In genomic region chr11:65384301-65384889, GRCh38 we compare ENCODE assay signal across 9 cellular contexts. TPM values are rescaled to one million over a fixed set of nuclear protein-coding genes. Genes with fewer than 3 reads are reported as not detected.
DNase-seq lines count a peak whose midpoint lies in the region; ATAC-seq and TF ChIP-seq lines count a peak whose summit lies in the region.
"Had no signal": no experiment of that assay in that cellular context is flagged by ENCODE, and none has a peak within 500 bp of the region (broad histone marks: within the 10 kb centered on the region; RNA-seq: fewer than 3 reads in every experiment).

No MANE protein-coding gene starts in this region.

- H3K27ac ChIP-seq in SK-N-SH (ENCODE audit: low read depth in 2 of 2, low read length in 1 of 2) (peak overlapping the region; percentile 8 to 99; a peak in 3 of 4 replicates), subcutaneous abdominal adipose tissue (ENCODE audit: low read depth, low read length) (peak overlapping the region; percentile 100)

- H3K9ac ChIP-seq in SK-N-SH (no peak overlapping the region), adipocyte (ENCODE audit: low read length) (peak overlapping the region; percentile 83), subcutaneous abdominal adipose tissue (ENCODE audit: low read length in 5 of 5) (peak overlapping the region; percentile 57 to 99 (median 87))

- H3K27ac Mint-ChIP-seq in immature natural killer cell = peak overlapping the region; percentile 99 to 100 (median 100)

- WGBS in SK-N-SH (ENCODE audit: low lambda C conversion rate) = 75% methylated on average over 7 of the region's 8 CpGs

- TF ChIP-seq EP300 in SK-N-SH (IDR thresholded peaks at IDR 0.05; ENCODE audit: borderline replicate concordance in 1 of 2, low read depth in 1 of 2, low read length in 1 of 2) = no peak

- H3K4me2 ChIP-seq in SK-N-SH = 0 out of 2 replicates have a peak overlapping the region, but pooled peaks have one; percentile 90

- no peaks in the 10 kb centered on the region for H3K9me2 ChIP-seq in SK-N-SH

- no peaks in the 10 kb centered on the region for H4K20me1 ChIP-seq in SK-N-SH (ENCODE audit: insufficient read depth)

- CTCF ChIA-PET in SK-N-SH (lab: Yijun Ruan, JAX) = interaction anchor here (1.6 kb wide), 2 partner anchors 17 to 34 kb away, joined by 4 read pairs; no protein-coding TSS in a partner anchor

- H3K9me3 Mint-ChIP-seq in immature natural killer cell = no peaks in the 10 kb centered on the region

- no peak for DNase-seq in SK-N-SH
- peak; percentile 20 for DNase-seq in adipocyte (ENCODE audit: low read depth)
- peak; percentile 50 to 54 (median 53) for DNase-seq in immature natural killer cell
- DNase-seq: 8988T had no signal

- no peaks in the 10 kb centered on the region for H3K9me3 ChIP-seq in SK-N-SH
- no peaks in the 10 kb centered on the region for H3K9me3 ChIP-seq in adipocyte (ENCODE audit: control insufficient read depth, low read length)
- no peaks in the 10 kb centered on the region for H3K9me3 ChIP-seq in subcutaneous abdominal adipose tissue (ENCODE audit: control insufficient read depth in 5 of 5, low read length in 5 of 5)

- ATAC-seq in SK-N-SH treated with all-trans-retinoic acid at 6 μM for 48 hours (no peak), GM18868 (IDR thresholded peaks at IDR 0.05; ENCODE audit: unreplicated experiment) (no peak), GM18873 (IDR thresholded peaks at IDR 0.05; ENCODE audit: low FRiP score, unreplicated experiment) (no peak), GM21619 (IDR thresholded peaks at IDR 0.05; ENCODE audit: unreplicated experiment) (no peak)

- no peak overlapping the region for H2AFZ ChIP-seq in SK-N-SH (ENCODE audit: low read depth)

- no peaks in the 10 kb centered on the region for H3K36me3 ChIP-seq in SK-N-SH (replicated peaks in 1 of 2; ENCODE audit: control insufficient read depth in 1 of 2, insufficient read depth in 2 of 2, low read length in 1 of 2)
- peaks cover 6% of the 10 kb centered on the region for H3K36me3 ChIP-seq in adipocyte (ENCODE audit: control insufficient read depth, insufficient read depth, low read length, severe bottlenecking)
- H3K36me3 ChIP-seq in subcutaneous abdominal adipose tissue (ENCODE audit: control insufficient read depth in 5 of 5, insufficient read depth in 5 of 5, low read length in 5 of 5) = peaks cover 0 to 16% (median 3%) of the 10 kb centered on the region in 5 donors

- no peaks in the 10 kb centered on the region for H3K36me3 Mint-ChIP-seq in immature natural killer cell

- no peak for TF ChIP-seq RAD21 in SK-N-SH (IDR thresholded peaks at IDR 0.05; ENCODE audit: low read length)

- H3F3A ChIP-seq in SK-N-SH (replicated peaks; ENCODE audit: insufficient read depth) = peaks cover 31% of the 10 kb centered on the region

- no peak for TF ChIP-seq CTCF in SK-N-SH (IDR thresholded peaks at IDR 0.05)

- peaks cover 3 to 31% (median 4%) of the 10 kb centered on the region in 3 donors for H3K27me3 Mint-ChIP-seq in immature natural killer cell (ENCODE audit: low read depth in 3 of 3)

- no peaks in the 10 kb centered on the region for H3K27me3 ChIP-seq in SK-N-SH (ENCODE audit: insufficient read depth)
- no peaks in the 10 kb centered on the region for H3K27me3 ChIP-seq in adipocyte (replicated peaks; ENCODE audit: control insufficient read depth, insufficient read depth, low read length)
- peaks cover 0 to 6% (median 0%) of the 10 kb centered on the region in 5 donors for H3K27me3 ChIP-seq in subcutaneous abdominal adipose tissue (ENCODE audit: control insufficient read depth in 5 of 5, insufficient read depth in 4 of 5, low read length in 5 of 5)

- peaks cover 44 to 51% of the 10 kb centered on the region in 2 experiments; a peak in 3 of 4 replicates for H3K4me1 ChIP-seq in SK-N-SH (ENCODE audit: control insufficient read depth in 1 of 2, insufficient read depth in 2 of 2, low read depth in 1 of 2, low read length in 1 of 2)
- peaks cover 60% of the 10 kb centered on the region for H3K4me1 ChIP-seq in adipocyte (ENCODE audit: control insufficient read depth, insufficient read depth, low read length)
- peaks cover 29 to 83% (median 67%) of the 10 kb centered on the region in 5 donors for H3K4me1 ChIP-seq in subcutaneous abdominal adipose tissue (ENCODE audit: control insufficient read depth in 5 of 5, insufficient read depth in 5 of 5, low read length in 5 of 5)

- POLR2A ChIA-PET in SK-N-SH (lab: Yijun Ruan, JAX) = interaction anchor here (0.8 to 4.7 kb wide), 3 partner anchors 39 to 180 kb away, joined by 3 to 24 read pairs (median 21); partner anchors contain the start of genes MALAT1 and NEAT1

- peak overlapping the region; percentile 77 to 90 (median 88) for H3K4me3 Mint-ChIP-seq in immature natural killer cell

- H3K4me3 ChIP-seq in SK-N-SH (ENCODE audit: low read depth in 2 of 2, low read length in 1 of 2) = no peak overlapping the region
- peak overlapping the region; percentile 56 for H3K4me3 ChIP-seq in adipocyte (ENCODE audit: low read length)
- peak overlapping the region in 3 of 5 donors; percentile 19 to 67 (median 32) for H3K4me3 ChIP-seq in subcutaneous abdominal adipose tissue (ENCODE audit: low read depth in 1 of 5, low read length in 5 of 5)

- peaks cover 66 to 75% of the 10 kb centered on the region in 2 donors for H3K4me1 Mint-ChIP-seq in immature natural killer cell

- peaks cover 48% of the 10 kb centered on the region for H3K79me2 ChIP-seq in SK-N-SH (ENCODE audit: insufficient read depth)

TF ChIP-seq in SK-N-SH, 30 proteins besides CTCF, POLR2A, EP300 and RAD21 (continues in another document):
- no peak for TF ChIP-seq JUND (IDR thresholded peaks at IDR 0.05)
- no peak for TF ChIP-seq RXRA (IDR thresholded peaks at IDR 0.05; ENCODE audit: borderline replicate concordance, low read depth)
- no peak for TF ChIP-seq MEF2A (IDR thresholded peaks at IDR 0.05; ENCODE audit: borderline replicate concordance, low read depth)
- no peak for TF ChIP-seq YY1 (IDR thresholded peaks at IDR 0.05; ENCODE audit: low read depth)
- no peak for TF ChIP-seq FOXM1 (IDR thresholded peaks at IDR 0.05; ENCODE audit: low read depth)
- no peak for TF ChIP-seq GATA2 (CRISPR knock-in tag; IDR thresholded peaks at IDR 0.05)
- TF ChIP-seq RFX5 (IDR thresholded peaks at IDR 0.05; ENCODE audit: low read length) = no peak
- no peak for TF ChIP-seq NRF1 (IDR thresholded peaks at IDR 0.05; ENCODE audit: low read depth, low read length)
- no peak for TF ChIP-seq TCF12 (IDR thresholded peaks at IDR 0.05)
- TF ChIP-seq FOSL2 (IDR thresholded peaks at IDR 0.05; ENCODE audit: borderline replicate concordance, low read depth) = no peak
- no peak for TF ChIP-seq MXI1 (IDR thresholded peaks at IDR 0.05; ENCODE audit: low read depth, low read length)

TF ChIP-seq in SK-N-SH treated with all-trans-retinoic acid at 6 μM for 48 hours, 23 proteins besides CTCF, POLR2A, EP300 and RAD21 (continues in another document):
- TF ChIP-seq PATZ1 (CRISPR knock-in tag; IDR thresholded peaks at IDR 0.05; ENCODE audit: borderline replicate concordance) = no peak
- no peak for TF ChIP-seq ARNTL (CRISPR knock-in tag; IDR thresholded peaks at IDR 0.05; ENCODE audit: borderline replicate concordance, low read depth)
- TF ChIP-seq CREB5 (CRISPR knock-in tag; IDR thresholded peaks at IDR 0.05; ENCODE audit: low read depth) = no peak

RNA-seq across cellular contexts. Expression of gene SLC25A45, which starts 1.9 kb away (rescaled TPM):
- polyA plus RNA-seq in SK-N-SH (2012; rRNA removed) = 3.1 and 3.6 TPM in 2 replicates
- 1.2 and 1.8 TPM in 2 replicates for polyA plus RNA-seq in SK-N-SH (2012; cell fraction: cytosol; rRNA removed)
- polyA plus RNA-seq in SK-N-SH (2012; cell fraction: nucleus; rRNA removed) = 13.7 and 17.4 TPM in 2 replicates
- polyA plus RNA-seq in immature natural killer cell = 10 to 100 TPM in 2 of 3 donors, 1 to 10 TPM in 1; 4.5 to 16.0 (median 10.3) TPM

RNA-seq across cellular contexts. Expression of gene FRMD8, which starts 2.0 kb away (rescaled TPM):
- polyA plus RNA-seq in SK-N-SH (2012; rRNA removed) (17.4 and 19.0 TPM in 2 replicates), immature natural killer cell (10 to 100 TPM; 62.8 to 73.5 (median 63.4) TPM)
- polyA plus RNA-seq in SK-N-SH (2012; cell fraction: cytosol; rRNA removed) = 8.0 and 14.0 TPM in 2 replicates
- 32.3 and 58.1 TPM in 2 replicates for polyA plus RNA-seq in SK-N-SH (2012; cell fraction: nucleus; rRNA removed)

RNA-seq across cellular contexts. Expression of gene TIGD3, which starts 29.8 kb away (rescaled TPM):
- polyA plus RNA-seq in SK-N-SH (2012; rRNA removed) = 0.34 and 0.41 TPM in 2 replicates
- polyA plus RNA-seq in SK-N-SH (2012; cell fraction: cytosol; rRNA removed) = 0.19 and 0.41 TPM in 2 replicates
- polyA plus RNA-seq in SK-N-SH (2012; cell fraction: nucleus; rRNA removed) = 0.75 and 0.92 TPM in 2 replicates
- polyA plus RNA-seq in immature natural killer cell = 1 to 10 TPM in 1 of 3 donors, under 1 TPM in 2; 0.90 to 1.2 (median 0.90) TPM

RNA-seq across cellular contexts. Expression of gene NEAT1, which starts 38.2 kb away (rescaled TPM):
- 435 and 479 TPM in 2 replicates for polyA plus RNA-seq in SK-N-SH (2012; rRNA removed)
- 93.7 and 99.2 TPM in 2 replicates for polyA plus RNA-seq in SK-N-SH (2012; cell fraction: cytosol; rRNA removed)
- polyA plus RNA-seq in SK-N-SH (2012; cell fraction: nucleus; rRNA removed) = 3,897 and 4,476 TPM in 2 replicates
- polyA plus RNA-seq in immature natural killer cell = 1 to 10 TPM in 2 of 3 donors, under 1 TPM in 1; 0.26 to 5.9 (median 1.4) TPM

RNA-seq across cellular contexts. Expression of gene DPF2, which starts 50.7 kb away (rescaled TPM):
- polyA plus RNA-seq in SK-N-SH (2012; rRNA removed) = 29.6 and 44.9 TPM in 2 replicates
- 32.6 and 36.7 TPM in 2 replicates for polyA plus RNA-seq in SK-N-SH (2012; cell fraction: cytosol; rRNA removed)
- 71.8 and 81.4 TPM in 2 replicates for polyA plus RNA-seq in SK-N-SH (2012; cell fraction: nucleus; rRNA removed)
- polyA plus RNA-seq in immature natural killer cell = 10 to 100 TPM; 44.9 to 63.5 (median 53.9) TPM

Comparison
In these comparisons a context has a peak if more than half of its experiments do, and no peak if none do; other contexts are left out.
1. H3K4me3 ChIP-seq: peak in adipocyte (single experiment) and subcutaneous abdominal adipose tissue (3 of 5); none in SK-N-SH (0 of 2).